Comparison of ENCODE assay signal across 8 cellular contexts in genomic region chr12:78764913-78765312, GRCh38.
"Had no signal": no experiment of that assay in that cellular context is flagged by ENCODE, and none has a peak within 500 bp of the region (broad histone marks: within the 10 kb centered on the region; RNA-seq: fewer than 3 reads in every experiment).

No MANE protein-coding gene starts in this region.

- H3K4me1 ChIP-seq: HAP-1 had no signal

- ATAC-seq: HCT116 had no signal

- H3K4me3 ChIP-seq: GM23248, HAP-1 had no signal

- DNase-seq: GM23248, GOT3, H7, HFFc6, KG1 had no signal

- H3K36me3 ChIP-seq: HAP-1 had no signal

- H3K27ac ChIP-seq: GM23248, HL-60 had no signal

- H3K9ac ChIP-seq: GM23248 had no signal

- H3K9me3 ChIP-seq: HAP-1 had no signal

- H2AFZ ChIP-seq: GM23248 had no signal
